Comparison of ENCODE assay signal across 10 cellular contexts in genomic region chr2:88857951-88858406, GRCh38.
A peak's percentile ranks its signal among the peaks of the same experiment; 100 is the strongest.
DNase-seq lines count a peak whose midpoint lies in the region; ATAC-seq and TF ChIP-seq lines count a peak whose summit lies in the region.
"Had no signal": no experiment of that assay in that cellular context is flagged by ENCODE, and none has a peak within 500 bp of the region (broad histone marks: within the 10 kb centered on the region; RNA-seq: fewer than 3 reads in every experiment).

No MANE protein-coding gene starts in this region.

- H2AFZ ChIP-seq in Loucy (ENCODE audit: low read length): peak overlapping the region; percentile 70

- no peaks in the 10 kb centered on the region for H3K79me2 ChIP-seq in Loucy (ENCODE audit: insufficient read depth, low read length)

- TF ChIP-seq CTCF in Loucy (conservative IDR thresholded peaks at IDR 0.05; ENCODE audit: low read length): no peak

- H3K9me2 ChIP-seq in Loucy (replicated peaks; ENCODE audit: low read depth, low read length): no peaks in the 10 kb centered on the region

- peaks cover 0 to 40% (median 19%) of the 10 kb centered on the region in 11 experiments; a peak in 13 of 22 replicates for H3K36me3 ChIP-seq in BLaER1 treated with 17β-estradiol and CSF1 and Interleukin-3, amounts not matched to agents 10 nM and 100 nM
- H3K36me3 ChIP-seq in Loucy (ENCODE audit: insufficient read depth, low read length): no peaks in the 10 kb centered on the region

- DNase-seq in fibroblast of the conjunctiva (ENCODE audit: low read depth) (peak; percentile 8), superior temporal gyrus (ENCODE audit: extremely low spot score) (no peak)
- DNase-seq in stimulated activated naive CD4-positive, alpha-beta T cell treated with Interleukin-2 at 50 U/mL for 16 hours (lab: John Stamatoyannopoulos, UW): no peak
- no peak for DNase-seq in effector CD8-positive, alpha-beta T cell (lab: John Stamatoyannopoulos, UW)
- DNase-seq: DND-41, NCI-H774 had no signal

- no peaks in the 10 kb centered on the region for H4K20me1 ChIP-seq in BLaER1 treated with 17β-estradiol and CSF1 and Interleukin-3, amounts not matched to agents 10 nM and 100 nM
- H4K20me1 ChIP-seq in Loucy (ENCODE audit: insufficient read depth, low read length, poor library complexity, severe bottlenecking): no peaks in the 10 kb centered on the region

- no peaks in the 10 kb centered on the region for H3K27me3 ChIP-seq in BLaER1 treated with 17β-estradiol and CSF1 and Interleukin-3, amounts not matched to agents 10 nM and 100 nM
- H3K27me3 ChIP-seq in Loucy (ENCODE audit: insufficient read depth, low read length, poor library complexity, severe bottlenecking): no peaks in the 10 kb centered on the region

- peaks cover 0 to 21% (median 12%) of the 10 kb centered on the region in 11 experiments; a peak in 12 of 22 replicates for H3K9me3 ChIP-seq in BLaER1 treated with 17β-estradiol and CSF1 and Interleukin-3, amounts not matched to agents 10 nM and 100 nM (replicated peaks in 1 of 11)
- no peaks in the 10 kb centered on the region for H3K9me3 ChIP-seq in Loucy (ENCODE audit: insufficient read depth, low read depth, low read length)

- peak overlapping the region in 8 of 11 experiments; percentile 48 to 72 (median 54); a peak in 16 of 22 replicates for H3K27ac ChIP-seq in BLaER1 treated with 17β-estradiol and CSF1 and Interleukin-3, amounts not matched to agents 10 nM and 100 nM

- ATAC-seq in GM21360 (IDR thresholded peaks at IDR 0.05; ENCODE audit: unreplicated experiment): peak; percentile 34
- no peak for ATAC-seq in HG03039 (IDR thresholded peaks at IDR 0.05; ENCODE audit: unreplicated experiment)

- H3K4me1 ChIP-seq in BLaER1 treated with 17β-estradiol and CSF1 and Interleukin-3, amounts not matched to agents 10 nM and 100 nM: peaks cover 10 to 84% (median 54%) of the 10 kb centered on the region in 10 experiments
- peaks cover 26% of the 10 kb centered on the region for H3K4me1 ChIP-seq in Loucy (ENCODE audit: insufficient read depth, low read length, poor library complexity, severe bottlenecking)

- peak overlapping the region in 6 of 11 experiments; percentile 1 to 63 (median 50); a peak in 11 of 22 replicates for H3K9ac ChIP-seq in BLaER1 treated with 17β-estradiol and CSF1 and Interleukin-3, amounts not matched to agents 10 nM and 100 nM
- H3K9ac ChIP-seq in Loucy (ENCODE audit: low read depth, low read length, poor library complexity, severe bottlenecking): peak overlapping the region; percentile 47

- peak overlapping the region in 2 of 10 experiments; percentile 26 to 35; a peak in 4 of 20 replicates for H3K4me3 ChIP-seq in BLaER1 treated with 17β-estradiol and CSF1 and Interleukin-3, amounts not matched to agents 10 nM and 100 nM
- H3K4me3 ChIP-seq in Loucy (ENCODE audit: low read length, poor library complexity, severe bottlenecking): peak overlapping the region; percentile 10

- peak overlapping the region in 10 of 11 experiments; percentile 31 to 97 (median 84); a peak in 20 of 22 replicates for H3K4me2 ChIP-seq in BLaER1 treated with 17β-estradiol and CSF1 and Interleukin-3, amounts not matched to agents 10 nM and 100 nM
- H3K4me2 ChIP-seq in Loucy (ENCODE audit: low read depth, low read length, poor library complexity, severe bottlenecking): peak overlapping the region; percentile 36

- H3F3A ChIP-seq in Loucy (ENCODE audit: low read depth): no peaks in the 10 kb centered on the region
